In the genomic region with DNA sequence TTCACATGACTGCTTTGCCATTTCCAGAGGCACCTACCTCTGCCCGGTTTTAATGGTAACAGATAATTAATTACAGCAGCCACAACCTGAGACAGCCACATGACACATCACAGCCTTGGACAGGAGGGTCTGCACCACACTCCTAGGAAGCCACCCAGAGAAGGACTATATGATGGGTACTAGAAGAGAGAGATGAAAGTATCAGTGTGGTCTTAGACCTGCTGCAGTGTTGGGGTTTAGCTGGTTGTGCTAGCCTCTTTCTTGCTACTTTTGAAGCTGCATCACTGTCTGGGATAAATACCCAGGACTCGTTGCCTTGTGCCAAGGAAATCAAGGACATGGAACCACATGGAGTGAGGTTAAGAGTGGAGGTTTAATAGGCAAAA, we compare ENCODE assay signal across 29 cellular contexts.
"Had no signal": no experiment of that assay in that cellular context is flagged by ENCODE, and none has a peak within 500 bp of the region (broad histone marks: within the 10 kb centered on the region; RNA-seq: fewer than 3 reads in every experiment).

No MANE protein-coding gene starts in this region.

- DNase-seq: stimulated activated CD4-positive, alpha-beta T cell treated with anti-CD3 and anti-CD28 coated beads, Interleukin-2, amount 100 ng/mL, for 48 hours; stimulated activated CD4-positive, alpha-beta T cell treated with anti-CD3 and anti-CD28 coated beads, Interleukin-4, amount 100 ng/mL, for 1 hour; stimulated activated CD4-positive, alpha-beta T cell treated with anti-CD3 and anti-CD28 coated beads, Interleukin-4, amount 100 ng/mL, for 24 hours; stimulated activated CD4-positive, alpha-beta T cell treated with anti-CD3 and anti-CD28 coated beads, Interleukin-4, amount 100 ng/mL, for 4 hours; stimulated activated CD8-positive, alpha-beta memory T cell treated with anti-CD3 and anti-CD28 coated beads, Interleukin-4, amount 100 ng/mL, for 48 hours; stimulated activated naive B cell treated with anti-CD40 and anti-IgM and Interleukin-4, amounts not matched to agents 10 μg/mL and 1 μg/mL and 100 μg/mL, for 72 hours; stimulated activated naive CD4-positive, alpha-beta T cell; stimulated activated naive CD4-positive, alpha-beta T cell treated with Interleukin-2 at 50 U/mL for 16 hours; stimulated activated naive CD8-positive, alpha-beta T cell treated with anti-CD3 and anti-CD28 coated beads, Interleukin-15, amount 100 ng/mL, for 72 hours; stimulated activated naive CD8-positive, alpha-beta T cell treated with anti-CD3 and anti-CD28 coated beads, Interleukin-15, Interleukin-2, amounts not matched to agents 100 U/mL and 50 U/mL, for 24 hours; stomach; substantia nigra; testis; thyroid gland; tibial artery; transverse colon; trophoblast cell; upper lobe of left lung; upper lobe of right lung; uterus had no signal

- H3K4me1 Mint-ChIP-seq: stimulated activated effector memory CD8-positive, alpha-beta T cell treated with anti-CD3 and anti-CD28 coated beads, Interleukin-12 subunit alpha, Interleukin-12 subunit beta, amount 100 ng/mL, for 72 hours; stimulated activated naive CD8-positive, alpha-beta T cell treated with anti-CD3 and anti-CD28 coated beads, Interleukin-15, amount 100 ng/mL, for 72 hours had no signal

- H3K36me3 ChIP-seq: stomach, suprapubic skin, thoracic aorta, thyroid gland, tibial artery, tibial nerve, transverse colon, upper lobe of left lung, upper lobe of right lung, uterus, vagina had no signal

- H3K27ac ChIP-seq: stomach, suprapubic skin, testis, thoracic aorta, thyroid gland, tibial artery, tibial nerve, transverse colon, upper lobe of left lung, upper lobe of right lung, uterus, vagina had no signal

- H3K4me1 ChIP-seq: suprapubic skin, testis, thyroid gland, tibial nerve, transverse colon, upper lobe of left lung, upper lobe of right lung, uterus had no signal

- FAIRE-seq: urothelium cell line had no signal

- H3K27me3 ChIP-seq: stomach, testis, thyroid gland, tibial artery, tibial nerve, transverse colon, upper lobe of left lung, upper lobe of right lung, uterus, vagina had no signal

- H3K4me3 Mint-ChIP-seq: stimulated activated effector memory CD8-positive, alpha-beta T cell treated with anti-CD3 and anti-CD28 coated beads, Interleukin-12 subunit alpha, Interleukin-12 subunit beta, amount 100 ng/mL, for 72 hours; stimulated activated memory B cell treated with anti-CD40 and anti-IgM and Interleukin-4, amounts not matched to agents 10 μg/mL and 1 μg/mL and 100 μg/mL, for 72 hours; stimulated activated naive B cell treated with anti-CD40 and anti-IgM and Interleukin-4, amounts not matched to agents 10 μg/mL and 1 μg/mL and 100 μg/mL, for 72 hours; stimulated activated naive CD8-positive, alpha-beta T cell treated with anti-CD3 and anti-CD28 coated beads, Interleukin-15, amount 100 ng/mL, for 72 hours; stimulated activated naive CD8-positive, alpha-beta T cell treated with anti-CD3 and anti-CD28 coated beads, Interleukin-15, Interleukin-2, amounts not matched to agents 100 ng/mL and 50 ng/mL, for 24 hours; type B pancreatic cell had no signal

- H3K4me3 ChIP-seq: stomach, suprapubic skin, testis, thoracic aorta, thyroid gland, tibial artery, tibial nerve, transverse colon, upper lobe of left lung, upper lobe of right lung, uterus, vagina had no signal

- H3K27ac Mint-ChIP-seq: stimulated activated effector memory CD8-positive, alpha-beta T cell treated with anti-CD3 and anti-CD28 coated beads, Interleukin-12 subunit alpha, Interleukin-12 subunit beta, amount 100 ng/mL, for 72 hours; stimulated activated memory B cell treated with anti-CD40 and anti-IgM and Interleukin-4, amounts not matched to agents 10 μg/mL and 1 μg/mL and 100 μg/mL, for 72 hours; stimulated activated naive B cell treated with anti-CD40 and anti-IgM and Interleukin-4, amounts not matched to agents 10 μg/mL and 1 μg/mL and 100 μg/mL, for 72 hours; stimulated activated naive CD8-positive, alpha-beta T cell treated with anti-CD3 and anti-CD28 coated beads, Interleukin-15, amount 100 ng/mL, for 72 hours; stimulated activated naive CD8-positive, alpha-beta T cell treated with anti-CD3 and anti-CD28 coated beads, Interleukin-15, Interleukin-2, amounts not matched to agents 100 ng/mL and 50 ng/mL, for 24 hours; type B pancreatic cell had no signal

- H3K9me3 ChIP-seq: stomach, suprapubic skin, testis, thoracic aorta, thyroid gland, tibial artery, tibial nerve, transverse colon, upper lobe of left lung, upper lobe of right lung, uterus, vagina had no signal

- H3K36me3 Mint-ChIP-seq: stimulated activated effector memory CD8-positive, alpha-beta T cell treated with anti-CD3 and anti-CD28 coated beads, Interleukin-12 subunit alpha, Interleukin-12 subunit beta, amount 100 ng/mL, for 72 hours; stimulated activated naive B cell treated with anti-CD40 and anti-IgM and Interleukin-4, amounts not matched to agents 10 μg/mL and 1 μg/mL and 100 μg/mL, for 72 hours; type B pancreatic cell had no signal

- H3K9me3 Mint-ChIP-seq: type B pancreatic cell had no signal
